Comparison of ENCODE assay signal across 8 cellular contexts in genomic region chr15:41513282-41514227, GRCh38. TPM values are rescaled to one million over a fixed set of nuclear protein-coding genes. Genes with fewer than 3 reads are reported as not detected.
DNase-seq lines count a peak whose midpoint lies in the region; ATAC-seq and TF ChIP-seq lines count a peak whose summit lies in the region.

TSS of gene LTK (minus strand) at chr15:41513827. CDS start at chr15:41513709, 118 bp downstream.

- no peak within 1 kb of the TSS for H3K27ac Mint-ChIP-seq in GM23338
- H3K27ac Mint-ChIP-seq in T-helper 2 cell treated with Interferon-gamma antibody and Interleukin-4, amounts not matched to agents 5 μg/mL and 100 μg/mL, for 36 hours, result no peak within 1 kb of the TSS

- no peak within 1 kb of the TSS for H3K23ac ChIP-seq in trophoblast cell (ENCODE audit: low read length)

- no peak within 1 kb of the TSS for H4K91ac ChIP-seq in trophoblast cell (ENCODE audit: low read depth, low read length)

- peaks cover 8% of the 10 kb centered on the region; the same call in 1 of the 3 replicates for H3K4me1 Mint-ChIP-seq in GM23338
- peaks cover 27% of the 10 kb centered on the region for H3K4me1 Mint-ChIP-seq in T-helper 2 cell treated with Interferon-gamma antibody and Interleukin-4, amounts not matched to agents 5 μg/mL and 100 μg/mL, for 36 hours (ENCODE audit: low read depth)

- H2BK120ac ChIP-seq in trophoblast cell (ENCODE audit: insufficient read depth, low read length, poor library complexity), result no peak within 1 kb of the TSS

- H3K9me3 ChIP-seq in trophoblast cell (ENCODE audit: insufficient read depth, low read depth, low read length), result no peaks in the 10 kb centered on the region

- H3K4me3 ChIP-seq in GM23338 (peak within 1 kb of the TSS; percentile 62), fibroblast of mammary gland (ENCODE audit: control insufficient read depth, low read depth, low read length) (peak within 1 kb of the TSS; percentile 12), trophoblast cell (ENCODE audit: low read depth, low read length) (peak within 1 kb of the TSS; percentile 38)

- H4K8ac ChIP-seq in trophoblast cell (ENCODE audit: low read depth, low read length), result no peak within 1 kb of the TSS

- peaks cover 23% of the 10 kb centered on the region for H3F3A ChIP-seq in GM23338 (replicated peaks; ENCODE audit: low read depth)

- H2AFZ ChIP-seq in GM23338 (peak within 1 kb of the TSS; percentile 87), trophoblast cell (ENCODE audit: insufficient read depth, low read length, poor library complexity) (peak within 1 kb of the TSS; percentile 26)

- H3K9me2 ChIP-seq in GM23338 (ENCODE audit: insufficient read depth), result no peaks in the 10 kb centered on the region

- H2BK12ac ChIP-seq in trophoblast cell (ENCODE audit: low read length), result no peak within 1 kb of the TSS

- no peak within 1 kb of the TSS for H3K18ac ChIP-seq in trophoblast cell (ENCODE audit: low read length)

- peaks cover 71% of the 10 kb centered on the region for H3K27me3 ChIP-seq in GM23338 (ENCODE audit: insufficient read depth)
- peaks cover 39% of the 10 kb centered on the region for H3K27me3 ChIP-seq in trophoblast cell (ENCODE audit: insufficient read depth, low read length)

- ATAC-seq in GM23338 (peak; percentile 48), HG02981 (IDR thresholded peaks at IDR 0.05; ENCODE audit: unreplicated experiment) (no peak), GM21360 (IDR thresholded peaks at IDR 0.05; ENCODE audit: unreplicated experiment) (no peak)

- H3K4me2 ChIP-seq in GM23338, result peak within 1 kb of the TSS; percentile 93
- peak within 1 kb of the TSS; percentile 65 for H3K4me2 ChIP-seq in trophoblast cell (ENCODE audit: low read length)

- no peak within 1 kb of the TSS for H3K4ac ChIP-seq in trophoblast cell (ENCODE audit: low read depth, low read length)

- H4K12ac ChIP-seq in trophoblast cell (ENCODE audit: low read depth, low read length), result no peak within 1 kb of the TSS

- peak; percentile 78 for DNase-seq in GM23338 (ENCODE audit: low spot score)
- no peak for DNase-seq in T-helper 2 cell treated with Interferon-gamma antibody and Interleukin-4, amounts not matched to agents 5 μg/mL and 100 μg/mL, for 36 hours (ENCODE audit: low spot score)
- DNase-seq in fibroblast of mammary gland (ENCODE audit: low read depth), result no peak
- DNase-seq in trophoblast cell, result no peak
- DNase-seq in SIG-M5 (lab: John Stamatoyannopoulos, UW), result no peak
- DNase-seq in activated effector memory CD4-positive, alpha-beta T cell treated with anti-CD3 and anti-CD28 coated beads, Interleukin-2, amount 50 U/mL, for 16 hours, result no peak

- H2BK5ac ChIP-seq in trophoblast cell (ENCODE audit: low read depth, low read length, poor library complexity), result no peak within 1 kb of the TSS

- H3K9ac ChIP-seq in trophoblast cell (ENCODE audit: low read length), result no peak within 1 kb of the TSS

- H2AK5ac ChIP-seq in trophoblast cell (ENCODE audit: low read length), result no peak within 1 kb of the TSS

- peaks cover 15% of the 10 kb centered on the region; the same call in 2 of the 3 replicates for H3K36me3 Mint-ChIP-seq in GM23338 (ENCODE audit: low read depth)
- peaks cover 8% of the 10 kb centered on the region for H3K36me3 Mint-ChIP-seq in T-helper 2 cell treated with Interferon-gamma antibody and Interleukin-4, amounts not matched to agents 5 μg/mL and 100 μg/mL, for 36 hours (ENCODE audit: low read depth)

- no peak within 1 kb of the TSS for H3K27ac ChIP-seq in GM23338 (ENCODE audit: low read depth)
- no peak within 1 kb of the TSS for H3K27ac ChIP-seq in trophoblast cell (ENCODE audit: low read depth, low read length)

- peaks cover 57% of the 10 kb centered on the region for H3K27me3 Mint-ChIP-seq in GM23338 (ENCODE audit: insufficient read depth, low read depth, poor library complexity)
- peaks cover 35% of the 10 kb centered on the region for H3K27me3 Mint-ChIP-seq in T-helper 2 cell treated with Interferon-gamma antibody and Interleukin-4, amounts not matched to agents 5 μg/mL and 100 μg/mL, for 36 hours (ENCODE audit: low read depth)

- no CpG with 5 or more reads among the region's 46 CpGs for WGBS in trophoblast cell (ENCODE audit: extremely low coverage, insufficient coverage, insufficient read length)

- no peaks in the 10 kb centered on the region for H3K36me3 ChIP-seq in GM23338 (ENCODE audit: insufficient read depth)
- H3K36me3 ChIP-seq in trophoblast cell (ENCODE audit: control insufficient read depth in 1 of 2, insufficient read depth in 2 of 2, low read length in 2 of 2), result peaks cover 5 to 11% of the 10 kb centered on the region in 2 experiments

- no peaks in the 10 kb centered on the region for H3K9me3 Mint-ChIP-seq in GM23338
- no peaks in the 10 kb centered on the region for H3K9me3 Mint-ChIP-seq in T-helper 2 cell treated with Interferon-gamma antibody and Interleukin-4, amounts not matched to agents 5 μg/mL and 100 μg/mL, for 36 hours

- no peak within 1 kb of the TSS for H3K14ac ChIP-seq in trophoblast cell (ENCODE audit: low read length)

- no peaks in the 10 kb centered on the region; the same call in 1 of the 2 replicates for H4K20me1 ChIP-seq in GM23338 (replicated peaks; ENCODE audit: insufficient read depth)

- H3K79me2 ChIP-seq in GM23338 (replicated peaks; ENCODE audit: insufficient read depth) (no peaks in the 10 kb centered on the region), trophoblast cell (ENCODE audit: control insufficient read depth, insufficient read depth, low read length, poor library complexity) (no peaks in the 10 kb centered on the region)

- peak within 1 kb of the TSS; percentile 76 for H3K4me3 Mint-ChIP-seq in GM23338
- H3K4me3 Mint-ChIP-seq in T-helper 2 cell treated with Interferon-gamma antibody and Interleukin-4, amounts not matched to agents 5 μg/mL and 100 μg/mL, for 36 hours, result peak within 1 kb of the TSS; percentile 79

- no peaks in the 10 kb centered on the region for H3K79me1 ChIP-seq in trophoblast cell (ENCODE audit: low read length)

- TF ChIP-seq CTCF in GM23338 (conservative IDR thresholded peaks at IDR 0.05; ENCODE audit: low read depth in 2 of 2) (no peak), fibroblast of mammary gland (conservative IDR thresholded peaks at IDR 0.05; ENCODE audit: control insufficient read depth, insufficient read depth, low read depth, low read length) (no peak)

- 0 out of 2 replicates have a peak, but pooled peaks cover 10% of the 10 kb centered on the region for H3K4me1 ChIP-seq in GM23338 (ENCODE audit: insufficient read depth)
- H3K4me1 ChIP-seq in trophoblast cell (ENCODE audit: control insufficient read depth in 1 of 2, insufficient read depth in 2 of 2, low read length in 2 of 2), result peaks cover 13 to 25% of the 10 kb centered on the region in 2 experiments

TF ChIP-seq in GM23338, 12 proteins besides CTCF, POLR2A, EP300 and RAD21 (continues in another document):
- peak; percentile 76 for TF ChIP-seq EZH2 (IDR thresholded peaks at IDR 0.05; ENCODE audit: low read depth, unreplicated experiment)

RNA-seq across cellular contexts. Expression of gene LTK, which starts in this region (rescaled TPM):
- total RNA-seq in GM23338 (2014; rRNA removed; shearing (Covaris generic)), result 0.14 TPM in 1 of 2 replicates, not detected in the other
- polyA plus RNA-seq in GM23338 (2016; fragmentation: Nextera tagmentation; extraction: Ambion mirVana), result 0.40 TPM in 1 of 2 replicates, not detected in the other
- 0.39 and 0.47 TPM in 2 replicates for polyA plus RNA-seq in trophoblast cell (2013)

Comparison
In these comparisons a context has a peak if more than half of its experiments do, and no peak if none do; other contexts are left out.
1. Peak in DNase-seq, ATAC-seq, H3K4me3 ChIP-seq and H3K4me2 ChIP-seq in GM23338; RNA of the gene not detected or under 1 TPM.
2. H3K4me3 ChIP-seq: peak in every context shown above with its lines; median percentile 62 in GM23338; 38 in trophoblast cell; 12 in fibroblast of mammary gland.